ENCODE assay signal across 8 cellular contexts in genomic region chr7:102748605-102749322, GRCh38. TPM values are rescaled to one million over a fixed set of nuclear protein-coding genes. Genes with fewer than 3 reads are reported as not detected.
A peak's percentile ranks its signal among the peaks of the same experiment; 100 is the strongest.
DNase-seq lines count a peak whose midpoint lies in the region; ATAC-seq, FAIRE-seq and TF ChIP-seq lines count a peak whose summit lies in the region.
"Not testable (repeated sequence)": the region's sequence is repeated elsewhere in the genome, so short reads cannot be mapped to it uniquely, and the experiment has no call there.

FAM185A (plus strand) TSS chr7:102748999; CDS start chr7:102749208, 209 bp downstream.

- H3K4me1 ChIP-seq in keratinocyte (ENCODE audit: control insufficient read depth, extremely low read depth, insufficient read depth, low read length), result not testable (repeated sequence)

- dilution Hi-C loops in keratinocyte (cut with MboI; ENCODE audit: extremely low pct_ligation_motif_present, low sequenced_read_pairs), result not testable (repeated sequence)

- H2AFZ ChIP-seq in keratinocyte (ENCODE audit: control insufficient read depth, low read length), result peak within 1 kb of the TSS; percentile 90

- not testable (repeated sequence) for H3K79me2 ChIP-seq in keratinocyte (ENCODE audit: control insufficient read depth, insufficient read depth, low read length)

- peak; percentile 100 for DNase-seq in Ammon's horn (ENCODE audit: low spot score)
- DNase-seq in NCI-H460 (ENCODE audit: extremely low read depth, low read depth), result peak; percentile 99
- peak; percentile 90 for DNase-seq in activated CD4-positive, alpha-beta T cell treated with anti-CD3 and anti-CD28 coated beads for 1 hour
- DNase-seq in choroid plexus epithelial cell (ENCODE audit: low read depth), result peak; percentile 100
- DNase-seq in keratinocyte (ENCODE audit: low read depth, low spot score), result peak; percentile 91
- peak; percentile 92 to 96 (median 92) for DNase-seq in stimulated activated CD4-positive, alpha-beta T cell treated with anti-CD3 and anti-CD28 coated beads, Interleukin-12 subunit alpha, Interleukin-12 subunit beta, amount 100 ng/mL, for 48 hours (ENCODE audit: low read depth in 2 of 3, low spot score in 1 of 3)

- peak; percentile 95 for FAIRE-seq in keratinocyte (lab: Jason Lieb, UNC)

- H3K9ac ChIP-seq in keratinocyte (ENCODE audit: control insufficient read depth, extremely low read depth, insufficient read depth, low read length), result peak within 1 kb of the TSS; percentile 78

- H3K4me3 ChIP-seq in choroid plexus epithelial cell (ENCODE audit: low read depth, low read length) (peak within 1 kb of the TSS; percentile 72), keratinocyte (ENCODE audit: control insufficient read depth in 2 of 3, extremely low read depth in 1 of 3, insufficient read depth in 2 of 3, low read depth in 1 of 3, low read length in 3 of 3) (peak within 1 kb of the TSS; percentile 58 to 71 (median 68))

- peak; percentile 98 for ATAC-seq in HG03432 (IDR thresholded peaks at IDR 0.05; ENCODE audit: unreplicated experiment)

- H3K4me2 ChIP-seq in keratinocyte (ENCODE audit: control insufficient read depth, extremely low read depth, insufficient read depth, low read depth, low read length), result peak within 1 kb of the TSS; percentile 93

- not testable (repeated sequence) for H3K27me3 ChIP-seq in keratinocyte (ENCODE audit: control insufficient read depth, extremely low read depth, insufficient read depth, low read length)

- H3K9me3 ChIP-seq in keratinocyte (ENCODE audit: control insufficient read depth, low read depth, low read length), result not testable (repeated sequence)

- not testable (repeated sequence) for H4K20me1 ChIP-seq in keratinocyte (ENCODE audit: control insufficient read depth, extremely low read depth, insufficient read depth, low read length)

- not testable (repeated sequence) for H3K9me1 ChIP-seq in keratinocyte (ENCODE audit: control insufficient read depth, extremely low read depth, insufficient read depth, low read length)

- not testable (repeated sequence) for H3K36me3 ChIP-seq in keratinocyte (ENCODE audit: control insufficient read depth in 2 of 2, extremely low read depth in 1 of 2, insufficient read depth in 2 of 2, low read length in 2 of 2)

- peak; percentile 53 for TF ChIP-seq POLR2A in GM19193 (IDR thresholded peaks at IDR 0.05; ENCODE audit: extremely low read depth, insufficient read depth, insufficient read length)

- TF ChIP-seq CTCF in choroid plexus epithelial cell (conservative IDR thresholded peaks at IDR 0.05; ENCODE audit: low read depth, low read length); keratinocyte (optimal IDR thresholded peaks at IDR 0.05 in 1 of 3, IDR thresholded peaks at IDR 0.05 in 1 of 3, conservative IDR thresholded peaks at IDR 0.05 in 1 of 3; ENCODE audit: extremely low read depth in 1 of 3, insufficient read depth in 2 of 3, low read length in 3 of 3): not testable (repeated sequence)

- H3K27ac ChIP-seq in keratinocyte (ENCODE audit: control insufficient read depth, insufficient read depth, low read length), result peak within 1 kb of the TSS; percentile 60

RNA-seq across cellular contexts. Expression of gene FAM185A, which starts in this region (rescaled TPM):
- 7.4 and 7.9 TPM in 2 replicates for total RNA-seq in NCI-H460 (2014; rRNA removed; shearing (Covaris generic))
- 14.1 and 20.9 TPM in 2 replicates for polyA plus RNA-seq in NCI-H460 (2014; cell fraction: nucleus; rRNA removed)
- 2.9 to 7.3 TPM (median 4.1 TPM) in 3 replicates for polyA plus RNA-seq in keratinocyte
- polyA plus RNA-seq in keratinocyte (2011; ENCODE audit: low read depth), result 5.8 TPM
- 2.7 and 5.6 TPM in 2 replicates for polyA plus RNA-seq in keratinocyte (2011; cell fraction: cytosol; rRNA removed)
- polyA plus RNA-seq in keratinocyte (2011; cell fraction: nucleus; rRNA removed), result 5.8 and 7.5 TPM in 2 replicates
- 2.6 and 3.2 TPM in 2 replicates for polyA plus RNA-seq in keratinocyte (2012; ENCODE audit: low replicate concordance)
- polyA minus RNA-seq in keratinocyte, result 0.43 to 11.0 TPM (median 4.1 TPM) in 3 replicates
- polyA minus RNA-seq in keratinocyte (2011; cell fraction: cytosol; rRNA and poly(A)+ RNA removed), result 4.4 TPM
- polyA minus RNA-seq in keratinocyte (2011; cell fraction: nucleus; rRNA and poly(A)+ RNA removed), result 10.2 and 12.1 TPM in 2 replicates

Comparison
In these comparisons a context has a peak if more than half of its experiments do, and no peak if none do; other contexts are left out.
1. Peak in every context shown above with its lines: DNase-seq, ATAC-seq, H3K4me3 ChIP-seq and H3K27ac ChIP-seq.